In the genomic region with DNA sequence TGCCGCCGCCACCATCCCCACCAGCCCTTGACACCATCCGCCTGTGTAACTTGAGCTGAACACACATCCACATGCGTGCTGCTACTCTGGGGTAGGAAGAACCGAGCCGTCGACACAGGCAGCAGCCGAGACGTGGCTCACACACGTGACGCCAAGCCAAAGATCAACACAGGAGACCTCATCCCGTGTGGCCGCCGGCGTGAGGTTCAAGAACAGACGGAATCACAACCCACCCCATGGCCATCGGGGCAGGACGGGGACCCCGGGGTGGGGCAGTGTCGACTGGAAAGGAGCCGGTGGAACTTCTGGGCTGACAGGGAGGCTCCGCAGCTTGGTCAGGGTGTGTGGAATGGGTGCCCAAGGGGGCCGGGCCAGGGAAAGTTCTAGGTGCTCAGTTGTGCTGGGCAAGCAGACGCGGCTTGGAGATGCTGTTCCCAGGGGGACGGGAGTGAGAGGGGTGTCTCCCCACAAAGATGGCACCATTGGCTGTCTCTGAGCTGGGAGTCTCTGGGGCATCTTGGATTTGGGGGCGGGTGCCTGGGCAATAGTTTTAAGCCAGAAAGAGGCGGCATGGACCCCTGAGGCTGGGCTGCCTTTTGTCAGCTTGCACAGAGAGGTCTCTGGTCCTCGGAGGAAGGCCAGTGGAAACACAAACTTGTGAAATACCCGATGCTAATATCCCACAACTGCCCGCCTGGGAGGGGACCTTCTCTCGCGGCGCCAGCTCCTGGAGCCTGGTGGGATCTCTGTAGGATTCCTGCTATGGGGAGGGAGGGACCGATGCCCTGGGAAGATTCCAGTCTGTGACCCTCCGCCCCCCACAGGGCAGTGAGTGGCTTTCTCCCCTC, we compare ENCODE assay signal across 13 cellular contexts. TPM values are rescaled to one million over a fixed set of nuclear protein-coding genes. Genes with fewer than 3 reads are reported as not detected.
"Had no signal": no experiment of that assay in that cellular context is flagged by ENCODE, and none has a peak within 500 bp of the region (broad histone marks: within the 10 kb centered on the region; RNA-seq: fewer than 3 reads in every experiment).

No MANE protein-coding gene starts in this region.

- H3K4me3 Mint-ChIP-seq: activated CD4-positive, alpha-beta memory T cell treated with anti-CD3 and anti-CD28 coated beads, Interleukin-2, amount 10 ng/mL, durations not matched to agents 7 days and 5 days; activated T-cell treated with anti-CD3 and anti-CD28 coated beads, Interleukin-2, amount 50 U/mL, for 24 hours had no signal

- DNase-seq: activated CD4-positive, alpha-beta memory T cell treated with anti-CD3 and anti-CD28 coated beads, Interleukin-2, amount 10 ng/mL, durations not matched to agents 7 days and 5 days; activated naive CD4-positive, alpha-beta T cell treated with anti-CD3 and anti-CD28 coated beads, Interleukin-2, amount 50 U/mL, for 16 hours; activated T-cell treated with anti-CD3 and anti-CD28 coated beads, Interleukin-2, amount 50 U/mL, for 24 hours; islet precursor cell; stimulated activated CD4-positive, alpha-beta T cell treated with anti-CD3 and anti-CD28 coated beads, Interleukin-12 subunit alpha, Interleukin-12 subunit beta, amount 100 ng/mL, for 4 hours; stimulated activated CD4-positive, alpha-beta T cell treated with anti-CD3 and anti-CD28 coated beads, Interleukin-2, amount 100 ng/mL, for 24 hours; tibial artery had no signal

- H3K9me3 Mint-ChIP-seq: activated T-cell treated with anti-CD3 and anti-CD28 coated beads, Interleukin-2, amount 50 U/mL, for 24 hours had no signal

- H3K27ac Mint-ChIP-seq: activated CD4-positive, alpha-beta memory T cell treated with anti-CD3 and anti-CD28 coated beads, Interleukin-2, amount 10 ng/mL, durations not matched to agents 7 days and 5 days; activated T-cell treated with anti-CD3 and anti-CD28 coated beads, Interleukin-2, amount 50 U/mL, for 24 hours had no signal

- H3K27ac ChIP-seq: cardiac muscle cell, esophagus muscularis mucosa, hepatocyte, tibial artery, VCaP had no signal

RNA-seq across cellular contexts. Expression of a gene that starts 41.8 kb away (rescaled TPM):
- total RNA-seq: activated CD4-positive, alpha-beta memory T cell treated with anti-CD3 and anti-CD28 coated beads, Interleukin-2, amount 10 ng/mL, durations not matched to agents 7 days and 5 days; osteocyte; T-helper 1 cell treated with Interleukin-12 subunit alpha and Interleukin-12 subunit beta and Interleukin-4 antibody, amounts not matched to agents 30 ng/mL and 1 ng/mL, for 36 hours had no signal
